In the genomic region with DNA sequence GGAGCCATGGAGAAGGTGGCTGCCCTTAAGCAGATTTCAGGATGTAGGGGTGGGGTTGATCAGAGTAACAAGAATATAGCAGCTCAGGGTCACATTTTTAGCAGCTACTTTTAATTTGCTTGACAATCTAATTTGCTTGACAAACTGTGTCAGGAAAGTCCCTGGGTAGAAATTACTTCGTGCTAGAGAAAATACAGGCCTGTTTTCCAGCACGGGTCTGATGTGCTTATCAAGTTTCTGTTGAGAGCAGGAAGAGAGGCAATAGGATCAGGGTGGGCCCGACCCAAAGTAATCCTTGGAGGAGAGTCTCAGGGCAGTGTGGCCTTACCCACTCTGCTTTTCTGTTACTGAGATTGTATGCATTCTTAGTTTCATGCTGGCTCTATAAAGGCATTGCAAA, we compare ENCODE assay signal across 21 cellular contexts.
A peak's percentile ranks its signal among the peaks of the same experiment; 100 is the strongest.
DNase-seq lines count a peak whose midpoint lies in the region; ATAC-seq and TF ChIP-seq lines count a peak whose summit lies in the region.
"Had no signal": no experiment of that assay in that cellular context is flagged by ENCODE, and none has a peak within 500 bp of the region (broad histone marks: within the 10 kb centered on the region; RNA-seq: fewer than 3 reads in every experiment).

No MANE protein-coding gene starts in this region.

- TF ChIP-seq CTCF in cardiac muscle cell (IDR thresholded peaks at IDR 0.05; ENCODE audit: low read depth, low read length) = no peak
- TF ChIP-seq CTCF in osteocyte (IDR thresholded peaks at IDR 0.05) = no peak
- TF ChIP-seq CTCF in testis (IDR thresholded peaks at IDR 0.05) = no peak

- no peak overlapping the region for H3K27ac Mint-ChIP-seq in osteocyte (ENCODE audit: unreplicated experiment)
- no peak overlapping the region for H3K27ac Mint-ChIP-seq in stimulated activated memory B cell treated with anti-CD40 and anti-IgM and Interleukin-4, amounts not matched to agents 10 μg/mL and 1 μg/mL and 100 μg/mL, for 72 hours

- H3K36me3 Mint-ChIP-seq in osteocyte (ENCODE audit: unreplicated experiment) = no peaks in the 10 kb centered on the region
- no peaks in the 10 kb centered on the region for H3K36me3 Mint-ChIP-seq in stimulated activated memory B cell treated with anti-CD40 and anti-IgM and Interleukin-4, amounts not matched to agents 10 μg/mL and 1 μg/mL and 100 μg/mL, for 72 hours
- H3K36me3 Mint-ChIP-seq: CD8-positive, alpha-beta memory T cell had no signal

- peak in 1 of 2 donors; percentile 56 for DNase-seq in cardiac muscle cell (ENCODE audit: low read depth in 1 of 2, low spot score in 1 of 2)
- no peak for DNase-seq in cardiac septum (ENCODE audit: low spot score)
- DNase-seq in H7 = peak; percentile 1
- DNase-seq in adipocyte (ENCODE audit: low read depth) = peak; percentile 1
- peak; percentile 30 for DNase-seq in osteocyte (ENCODE audit: extremely low spot score, unreplicated experiment)
- DNase-seq in testis = no peak
- DNase-seq: CD8-positive, alpha-beta memory T cell; HCEC 1CT; Kasumi-1; MM.1S; NCI-H1092 treated with DMSO at 0.1 percent for 48 hours; NCI-H146; NCI-H2081; PC-3; SJCRH30 had no signal

- peaks cover 7% of the 10 kb centered on the region for H3K4me1 Mint-ChIP-seq in osteocyte (ENCODE audit: unreplicated experiment)
- peaks cover 11% of the 10 kb centered on the region for H3K4me1 Mint-ChIP-seq in stimulated activated memory B cell treated with anti-CD40 and anti-IgM and Interleukin-4, amounts not matched to agents 10 μg/mL and 1 μg/mL and 100 μg/mL, for 72 hours

- intact Hi-C loops in cardiac septum (cut with DNase I) (loop anchor here (10.0 kb wide), 2 partner anchors 142 to 768 kb away; no protein-coding TSS in a partner anchor), testis (cut with DNase I; ENCODE audit: low total_unique reads) (no loop called here)

- H3K27ac ChIP-seq in cardiac muscle cell = peak overlapping the region; percentile 44
- no peak overlapping the region for H3K27ac ChIP-seq in testis
- H3K27ac ChIP-seq: A549; BLaER1 treated with 17β-estradiol and CSF1 and Interleukin-3, amounts not matched to agents 10 nM and 100 nM; HL-60; RWPE1; SJCRH30 had no signal

- no peaks in the 10 kb centered on the region for H3K9me3 Mint-ChIP-seq in osteocyte (ENCODE audit: unreplicated experiment)
- H3K9me3 Mint-ChIP-seq in stimulated activated memory B cell treated with anti-CD40 and anti-IgM and Interleukin-4, amounts not matched to agents 10 μg/mL and 1 μg/mL and 100 μg/mL, for 72 hours = peaks cover 2% of the 10 kb centered on the region
- H3K9me3 Mint-ChIP-seq: CD8-positive, alpha-beta memory T cell had no signal

- H3K27me3 Mint-ChIP-seq in osteocyte (ENCODE audit: unreplicated experiment) = peaks cover 36% of the 10 kb centered on the region
- peaks cover 7% of the 10 kb centered on the region for H3K27me3 Mint-ChIP-seq in stimulated activated memory B cell treated with anti-CD40 and anti-IgM and Interleukin-4, amounts not matched to agents 10 μg/mL and 1 μg/mL and 100 μg/mL, for 72 hours

- H3K27me3 ChIP-seq in cardiac muscle cell = no peaks in the 10 kb centered on the region
- H3K27me3 ChIP-seq in H7 (ENCODE audit: control insufficient read depth, insufficient read depth, low read length) = no peaks in the 10 kb centered on the region
- H3K27me3 ChIP-seq in adipocyte (replicated peaks; ENCODE audit: control insufficient read depth, insufficient read depth, low read length) = peaks cover 16% of the 10 kb centered on the region
- no peaks in the 10 kb centered on the region for H3K27me3 ChIP-seq in testis
- H3K27me3 ChIP-seq: BLaER1 treated with 17β-estradiol and CSF1 and Interleukin-3, amounts not matched to agents 10 nM and 100 nM; SJCRH30 had no signal

- no peak for TF ChIP-seq POLR2A in testis (IDR thresholded peaks at IDR 0.05)

- no peak overlapping the region for H3K4me3 Mint-ChIP-seq in osteocyte (ENCODE audit: unreplicated experiment)
- H3K4me3 Mint-ChIP-seq in stimulated activated memory B cell treated with anti-CD40 and anti-IgM and Interleukin-4, amounts not matched to agents 10 μg/mL and 1 μg/mL and 100 μg/mL, for 72 hours = no peak overlapping the region
- H3K4me3 Mint-ChIP-seq: CD8-positive, alpha-beta memory T cell had no signal

- H3K4me3 ChIP-seq in cardiac muscle cell (no peak overlapping the region), H7 (ENCODE audit: insufficient read depth, low read depth, low read length) (no peak overlapping the region), adipocyte (ENCODE audit: low read length) (no peak overlapping the region), testis (no peak overlapping the region)
- H3K4me3 ChIP-seq: A549; BLaER1 treated with 17β-estradiol and CSF1 and Interleukin-3, amounts not matched to agents 10 nM and 100 nM; SJCRH30 had no signal

- H3K9me3 ChIP-seq in cardiac muscle cell (ENCODE audit: low read depth) (no peaks in the 10 kb centered on the region), adipocyte (ENCODE audit: control insufficient read depth, low read length) (no peaks in the 10 kb centered on the region), testis (no peaks in the 10 kb centered on the region)
- H3K9me3 ChIP-seq: A549; BLaER1 treated with 17β-estradiol and CSF1 and Interleukin-3, amounts not matched to agents 10 nM and 100 nM; SJCRH30 had no signal

- no peak for ATAC-seq in GM19395 (IDR thresholded peaks at IDR 0.05; ENCODE audit: unreplicated experiment)
- ATAC-seq in stimulated activated memory B cell treated with anti-CD40 and anti-IgM and Interleukin-4, amounts not matched to agents 10 μg/mL and 1 μg/mL and 100 μg/mL, for 72 hours = no peak
- ATAC-seq: A549, PC-3 had no signal

- H3K36me3 ChIP-seq in cardiac muscle cell = no peaks in the 10 kb centered on the region
- H3K36me3 ChIP-seq in H7 (replicated peaks; ENCODE audit: control insufficient read depth, insufficient read depth, low read length) = no peaks in the 10 kb centered on the region
- no peaks in the 10 kb centered on the region for H3K36me3 ChIP-seq in adipocyte (ENCODE audit: control insufficient read depth, insufficient read depth, low read length, severe bottlenecking)
- H3K36me3 ChIP-seq in testis (ENCODE audit: low read depth, missing control alignments) = no peaks in the 10 kb centered on the region
- H3K36me3 ChIP-seq: BLaER1 treated with 17β-estradiol and CSF1 and Interleukin-3, amounts not matched to agents 10 nM and 100 nM; SJCRH30 had no signal

- 55 to 61% methylated on average over 3 of the region's 3 CpGs for WGBS in testis, 2 donors

- no peak overlapping the region for H3K9ac ChIP-seq in adipocyte (ENCODE audit: low read length)
- H3K9ac ChIP-seq: BLaER1 treated with 17β-estradiol and CSF1 and Interleukin-3, amounts not matched to agents 10 nM and 100 nM had no signal

- H3K4me1 ChIP-seq in cardiac muscle cell (ENCODE audit: low read depth) (peaks cover 22% of the 10 kb centered on the region), adipocyte (ENCODE audit: control insufficient read depth, insufficient read depth, low read length) (peaks cover 5% of the 10 kb centered on the region), testis (no peaks in the 10 kb centered on the region)
- H3K4me1 ChIP-seq: A549, SJCRH30 had no signal

Comparison
In these comparisons a context has a peak if more than half of its experiments do, and no peak if none do; other contexts are left out.
1. DNase-seq: peak in H7 (single experiment), adipocyte (single experiment) and osteocyte (single experiment); none in cardiac septum (single experiment) and testis (single experiment).